ENCODE assay signal across 18 cellular contexts in the genomic region with DNA sequence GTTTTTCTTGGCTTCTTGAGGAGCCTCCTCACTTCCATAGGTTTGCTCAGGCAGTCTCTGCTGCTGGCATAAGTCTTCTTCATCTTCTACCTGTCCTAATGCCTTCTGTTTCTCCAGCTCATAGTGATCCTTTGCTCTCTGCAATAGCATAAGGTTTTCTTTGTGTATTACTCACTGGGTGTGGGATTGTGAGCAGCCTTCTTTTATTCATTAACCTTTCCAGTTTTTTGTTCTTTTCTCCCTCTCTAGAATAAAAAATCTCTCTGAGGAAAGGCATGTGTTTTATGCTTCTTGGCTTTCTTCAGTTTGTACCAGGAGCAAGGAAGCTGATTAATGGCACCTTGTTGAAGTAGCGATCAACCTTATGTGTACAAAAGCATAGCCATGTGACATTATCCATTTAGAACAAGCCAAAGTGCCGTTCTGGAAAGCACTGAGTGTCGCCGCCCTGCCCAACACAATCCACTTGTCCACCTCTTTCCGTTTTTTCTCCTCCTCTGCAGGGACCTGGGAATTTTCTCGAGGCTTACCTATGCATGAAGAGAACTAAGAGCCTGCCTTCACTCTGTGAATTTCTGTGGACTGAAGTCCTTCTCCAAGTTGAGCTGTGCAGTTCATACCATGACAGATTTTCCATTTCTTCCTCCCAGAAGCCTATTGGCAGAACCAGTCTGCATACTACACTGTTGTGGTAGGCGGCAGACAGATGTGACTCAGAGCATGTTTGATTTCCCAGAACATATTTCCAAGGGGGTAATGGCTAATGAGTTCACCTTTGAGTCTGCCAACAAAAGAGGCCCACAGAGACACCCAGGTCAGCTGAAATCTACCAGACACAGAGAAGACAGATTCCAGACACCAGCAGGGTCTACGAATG. TPM values are rescaled to one million over a fixed set of nuclear protein-coding genes. Genes with fewer than 3 reads are reported as not detected.
A peak's percentile ranks its signal among the peaks of the same experiment; 100 is the strongest.
DNase-seq lines count a peak whose midpoint lies in the region; ATAC-seq, FAIRE-seq and TF ChIP-seq lines count a peak whose summit lies in the region.
"Had no signal": no experiment of that assay in that cellular context is flagged by ENCODE, and none has a peak within 500 bp of the region (broad histone marks: within the 10 kb centered on the region; RNA-seq: fewer than 3 reads in every experiment).

No MANE protein-coding gene starts in this region.

- no peak overlapping the region for H3K27ac ChIP-seq in mammary epithelial cell (ENCODE audit: insufficient read depth, low read depth, low read length)
- H3K27ac ChIP-seq in HepG2 (ENCODE audit: extremely low read length, insufficient read depth, low read length) = peak overlapping the region; percentile 91
- peak overlapping the region; percentile 27 to 71 (median 54) for H3K27ac ChIP-seq in transverse colon

- intact Hi-C loops in mammary epithelial cell (cut with micrococcal nuclease) = no loop called here
- intact Hi-C loops in HepG2 (cut with micrococcal nuclease; ENCODE audit: unreplicated experiment) = loop anchor here (2.0 to 5.0 kb wide), 2 partner anchors 145 to 417 kb away; partner anchors contain the start of gene ATP1B1
- intact Hi-C loops in transverse colon (cut with DNase I; ENCODE audit: low total_unique reads) = no loop called here

- no peak overlapping the region for H3K4me2 ChIP-seq in mammary epithelial cell (ENCODE audit: insufficient read depth, low read depth, low read length)
- H3K4me2 ChIP-seq in HepG2 (ENCODE audit: low read depth, low read length) = peak overlapping the region; percentile 64

- H4K20me1 ChIP-seq in mammary epithelial cell (ENCODE audit: insufficient read depth, low read length) (no peaks in the 10 kb centered on the region), HepG2 (ENCODE audit: insufficient read depth, low read length) (no peaks in the 10 kb centered on the region)

- in situ Hi-C loops in mammary epithelial cell (cut with MboI; ENCODE audit: low sequenced_read_pairs in 2 of 2) (no loop called here), HepG2 (cut with HindIII; ENCODE audit: extremely low pct_ligation_motif_present, low pct_unique_long_range_greater_than_20kb) (no loop called here), transverse colon (cut with MboI; ENCODE audit: low pct_ligation_motif_present in 1 of 4, low pct_unique_long_range_greater_than_20kb in 1 of 4, low sequenced_read_pairs in 3 of 4) (no loop called here)

- DNase-seq in NCI-H2171 treated with DMSO at 0.1 percent for 48 hours (lab: John Stamatoyannopoulos, UW) (peak; percentile 37), NCI-H2171 (lab: John Stamatoyannopoulos, UW) (no peak), mammary epithelial cell (peak; percentile 67), HepG2 (ENCODE audit: low spot score) (peak; percentile 86), transverse colon (no peak), ecto neural progenitor cell (ENCODE audit: low spot score) (no peak), RKO (ENCODE audit: low spot score) (no peak)
- no peak for DNase-seq in activated CD4-positive, alpha-beta T cell treated with anti-CD3 and anti-CD28 coated beads for 4 hours
- DNase-seq: activated CD8-positive, alpha-beta memory T cell treated with anti-CD3 and anti-CD28 coated beads for 24 hours; activated naive CD4-positive, alpha-beta T cell treated with anti-CD3 and anti-CD28 coated beads, Interleukin-2, amount 50 U/mL, for 16 hours; DND-41; dorsolateral prefrontal cortex; glutamatergic neuron; HFFc6; KG1; NCI-H2081 treated with DMSO at 0.1 percent for 48 hours had no signal

- CTCF ChIA-PET in mammary epithelial cell (lab: Charles Lee; ENCODE audit: low non-redundant PET) (interaction anchor here (0.7 kb wide), 1 partner anchor 409 kb away, joined by 4 read pairs; no protein-coding TSS in a partner anchor), HepG2 (lab: Yijun Ruan, JAX; ENCODE audit: low intra/inter-chr PET ratio, low total read pairs) (no interaction called here)

- 0 out of 4 replicates have a peak, but pooled peaks of 1 of the 2 experiments have one; percentile 24 for TF ChIP-seq POLR2A in HepG2 (IDR thresholded peaks at IDR 0.05; ENCODE audit: insufficient read depth in 1 of 2, low read depth in 2 of 2, low read length in 2 of 2)
- TF ChIP-seq POLR2A in transverse colon (IDR thresholded peaks at IDR 0.05) = no peak

- no peak for TF ChIP-seq RAD21 in HepG2 (CRISPR knock-in tag; IDR thresholded peaks at IDR 0.05)

- no peaks in the 10 kb centered on the region for H3K36me3 ChIP-seq in mammary epithelial cell (ENCODE audit: insufficient read depth, low read length)
- no peaks in the 10 kb centered on the region for H3K36me3 ChIP-seq in HepG2 (replicated peaks in 1 of 2; ENCODE audit: control insufficient read depth in 1 of 2, insufficient read depth in 2 of 2, low read length in 2 of 2)
- no peaks in the 10 kb centered on the region for H3K36me3 ChIP-seq in transverse colon

- dilution Hi-C loops in mammary epithelial cell (cut with HindIII; ENCODE audit: low sequenced_read_pairs) = no loop called here

- H3K27me3 ChIP-seq in mammary epithelial cell (ENCODE audit: insufficient read depth, low read length) (no peaks in the 10 kb centered on the region), HepG2 (ENCODE audit: control insufficient read depth in 1 of 2, insufficient read depth in 2 of 2, low read length in 2 of 2) (no peaks in the 10 kb centered on the region), transverse colon (no peaks in the 10 kb centered on the region)
- H3K27me3 ChIP-seq: dorsolateral prefrontal cortex had no signal

- H3K9me3 ChIP-seq in mammary epithelial cell (replicated peaks; ENCODE audit: insufficient read depth, low read length) (no peaks in the 10 kb centered on the region), HepG2 (ENCODE audit: low read length) (no peaks in the 10 kb centered on the region), transverse colon (no peaks in the 10 kb centered on the region)

- H2AFZ ChIP-seq in mammary epithelial cell (ENCODE audit: low read depth, low read length) (peak overlapping the region; percentile 27), HepG2 (ENCODE audit: low read length) (no peak overlapping the region)

- POLR2A ChIA-PET in HepG2 (lab: Yijun Ruan, JAX) = interaction anchor here (0.8 to 3.2 kb wide), 20 partner anchors 10 to 796 kb away, joined by 3 to 29 read pairs (median 4); partner anchors contain the start of genes ATP1B1, BLZF1, NME7 and SLC19A2

- no peaks in the 10 kb centered on the region for H3K79me2 ChIP-seq in mammary epithelial cell (ENCODE audit: insufficient read depth, low read length)
- H3K79me2 ChIP-seq in HepG2 (ENCODE audit: insufficient read depth, low read length) = no peaks in the 10 kb centered on the region

- no TSS peak for BruUV-seq in mammary epithelial cell (replicated peaks; lab: Mats Ljungman, UMichigan)
- TSS peak; percentile 72 for BruUV-seq in HepG2 (replicated peaks; lab: Mats Ljungman, UMichigan)

- peak; percentile 78 for ATAC-seq in HepG2

- H3K4me3 ChIP-seq in mammary epithelial cell (replicated peaks in 1 of 3; ENCODE audit: insufficient read depth in 1 of 3, low read depth in 2 of 3, low read length in 3 of 3) (no peak overlapping the region), HepG2 (replicated peaks in 1 of 3; ENCODE audit: insufficient read depth in 1 of 3, low read depth in 2 of 3, low read length in 3 of 3) (peak overlapping the region in 1 of 3 experiments; percentile 23; a peak in 1 of 6 replicates), transverse colon (no peak overlapping the region)
- H3K4me3 ChIP-seq: dorsolateral prefrontal cortex had no signal

- H3K9ac ChIP-seq in mammary epithelial cell (ENCODE audit: insufficient read depth, low read length) (no peak overlapping the region), HepG2 (ENCODE audit: insufficient read depth, low read depth, low read length) (peak overlapping the region; percentile 60)

- H3K4me1 ChIP-seq in mammary epithelial cell (ENCODE audit: insufficient read depth, low read length) (peaks cover 10% of the 10 kb centered on the region), HepG2 (ENCODE audit: insufficient read depth, low read length) (peaks cover 97% of the 10 kb centered on the region), transverse colon (peaks cover 10 to 52% (median 37%) of the 10 kb centered on the region in 4 donors)

- FAIRE-seq in HepG2 (lab: Jason Lieb, UNC) = no peak
- FAIRE-seq: A204.1 had no signal

- no peak for TF ChIP-seq CTCF in mammary epithelial cell (conservative IDR thresholded peaks at IDR 0.05 in 1 of 2, IDR thresholded peaks at IDR 0.05 in 1 of 2; ENCODE audit: extremely low read depth in 1 of 2, insufficient read depth in 1 of 2, low read depth in 1 of 2, low read length in 2 of 2)
- no peak for TF ChIP-seq CTCF in HepG2 (CRISPR knock-in tag; IDR thresholded peaks at IDR 0.05)
- no peak for TF ChIP-seq CTCF in transverse colon (IDR thresholded peaks at IDR 0.05)

- 87% methylated on average over 7 of the region's 8 CpGs for WGBS in mammary epithelial cell (ENCODE audit: low coverage, missing lambda C conversion rate)
- 44% methylated on average over 8 of the region's 8 CpGs for WGBS in HepG2 (ENCODE audit: low lambda C conversion rate)
- WGBS in transverse colon (ENCODE audit: low coverage in 1 of 2), 2 donors = 42 to 66% methylated on average over 2 to 8 of the region's 8 CpGs

- TF ChIP-seq EP300 in HepG2 (IDR thresholded peaks at IDR 0.05; ENCODE audit: low read depth in 2 of 2, low read length in 2 of 2) (peak in 1 of 2 experiments; percentile 73; a peak in 2 of 4 replicates), HepG2 (CRISPR knock-in tag; IDR thresholded peaks at IDR 0.05; ENCODE audit: borderline replicate concordance) (no peak), transverse colon (IDR thresholded peaks at IDR 0.05; ENCODE audit: low read depth) (no peak)

RNA-seq across cellular contexts. Expression of gene DPT, which starts 39.0 kb away (rescaled TPM):
- total RNA-seq in mammary epithelial cell = not detected
- not detected for polyA plus RNA-seq in mammary epithelial cell
- not detected for polyA minus RNA-seq in mammary epithelial cell
- not detected in 2 replicates for total RNA-seq in HepG2 (2016; rRNA removed; fragmentation: Illumina TruSeq; extraction: Trizol)
- total RNA-seq in HepG2 (2016; cell fraction: cytosol; rRNA removed; fragmentation: Illumina TruSeq; extraction: Trizol; ENCODE audit: low read depth) = not detected in 2 replicates
- total RNA-seq in HepG2 (2016; cell fraction: insoluble cytoplasmic fraction; rRNA removed; fragmentation: Illumina TruSeq; extraction: Trizol) = not detected in 2 replicates
- total RNA-seq in HepG2 (2016; cell fraction: membrane; rRNA removed; fragmentation: Illumina TruSeq; extraction: Trizol) = not detected in 2 replicates
- not detected in 2 replicates for total RNA-seq in HepG2 (2016; cell fraction: nucleus; rRNA removed; fragmentation: Illumina TruSeq; extraction: Trizol)
- polyA plus RNA-seq in HepG2 (2011; rRNA removed) = 0.04 TPM in 1 of 2 replicates, not detected in the other
- polyA plus RNA-seq in HepG2 (2011; cell fraction: cytosol; rRNA removed) = not detected in 2 replicates
- not detected in 2 replicates for polyA plus RNA-seq in HepG2 (2011; cell fraction: nucleus; rRNA removed)
- polyA plus RNA-seq in HepG2 (2012) = not detected in 2 replicates
- polyA plus RNA-seq in HepG2 (2016; cell fraction: cytosol; fragmentation: Illumina TruSeq; extraction: Trizol; ENCODE audit: low read depth) = not detected in 2 replicates
- polyA plus RNA-seq in HepG2 (2016; cell fraction: insoluble cytoplasmic fraction; fragmentation: Illumina TruSeq; extraction: Trizol; ENCODE audit: low read depth) = not detected in 2 replicates
- not detected in 2 replicates for polyA plus RNA-seq in HepG2 (2016; cell fraction: membrane; fragmentation: Illumina TruSeq; extraction: Trizol; ENCODE audit: low read depth)
- not detected in 2 replicates for polyA plus RNA-seq in HepG2 (2016; cell fraction: nucleus; fragmentation: Illumina TruSeq; extraction: Trizol; ENCODE audit: insufficient read depth, low read depth)
- not detected in 2 replicates for polyA minus RNA-seq in HepG2 (2011; rRNA and poly(A)+ RNA removed; ENCODE audit: low replicate concordance)
- not detected in 2 replicates for polyA minus RNA-seq in HepG2 (2011; cell fraction: cytosol; rRNA and poly(A)+ RNA removed)
- not detected in 2 replicates for polyA minus RNA-seq in HepG2 (2011; cell fraction: nucleus; rRNA and poly(A)+ RNA removed)
- 100 to 1,000 TPM in 1 of 4 donors, 10 to 100 TPM in 3; 25.8 to 122 (median 59.8) TPM for total RNA-seq in transverse colon
- total RNA-seq: HFFc6, pulmonary artery endothelial cell had no signal

Comparison
In these comparisons a context has a peak if more than half of its experiments do, and no peak if none do; other contexts are left out.
1. DNase-seq: peak in NCI-H2171 treated with DMSO at 0.1 percent for 48 hours (single experiment), mammary epithelial cell (single experiment) and HepG2 (single experiment); none in NCI-H2171 (single experiment), transverse colon (single experiment), activated CD4-positive, alpha-beta T cell treated with anti-CD3 and anti-CD28 coated beads for 4 hours (0 of 2), ecto neural progenitor cell (single experiment) and RKO (single experiment).
2. RNA of gene DPT, which starts 39.0 kb away (total RNA-seq): 25.8 to 122 TPM in transverse colon; not detected in mammary epithelial cell and not detected in HepG2; every median in the first group is over 10 times any median in the second.